25 cellular contexts compared by ENCODE assay signal in genomic region chr18:6868033-6868432, GRCh38.
"Had no signal": no experiment of that assay in that cellular context is flagged by ENCODE, and none has a peak within 500 bp of the region (broad histone marks: within the 10 kb centered on the region; RNA-seq: fewer than 3 reads in every experiment).

No MANE protein-coding gene starts in this region.

- H3K27me3 ChIP-seq: Peyer's patch, SJCRH30 had no signal

- DNase-seq: activated CD4-positive, alpha-beta memory T cell treated with anti-CD3 and anti-CD28 coated beads, Interleukin-2, amount 10 ng/mL, durations not matched to agents 7 days and 5 days; activated CD4-positive, alpha-beta T cell treated with anti-CD3 and anti-CD28 coated beads for 36 hours; activated CD4-positive, alpha-beta T cell treated with anti-CD3 and anti-CD28 coated beads, Interleukin-2, amount 50 U/mL, for 1 hour; activated gamma-delta T cell; activated naive CD4-positive, alpha-beta T cell treated with anti-CD3 and anti-CD28 coated beads for 36 hours; activated T-cell treated with anti-CD3 and anti-CD28 coated beads for 4 hours; activated T-cell treated with anti-CD3 and anti-CD28 coated beads, Interleukin-2, amount 50 U/mL, for 48 hours; amygdala; MM.1S; NCI-H1105; NCI-H1436; NCI-H1694 treated with DMSO at 0.1 percent for 48 hours; NCI-H2029 treated with DMSO at 0.1 percent for 48 hours; NCI-H446; NCI-H526; NK-92 treated with Interleukin-12 subunit alpha and Interleukin-12 subunit beta, amount 100 ng/mL, for 24 hours; Peyer's patch; Right ventricle myocardium superior; SJCRH30; SK-N-SH; T-helper 1 cell had no signal

- H3K4me1 Mint-ChIP-seq: activated CD4-positive, alpha-beta memory T cell treated with anti-CD3 and anti-CD28 coated beads, Interleukin-2, amount 10 ng/mL, durations not matched to agents 7 days and 5 days; activated CD4-positive, alpha-beta T cell treated with anti-CD3 and anti-CD28 coated beads for 36 hours; activated T-helper 17 cell treated with anti-CD3 and anti-CD28 coated beads, Interleukin-2, amount 50 U/mL, for 72 hours had no signal

- H3K36me3 ChIP-seq: Peyer's patch, SJCRH30 had no signal

- H3K9me3 Mint-ChIP-seq: activated CD4-positive, alpha-beta memory T cell treated with anti-CD3 and anti-CD28 coated beads, Interleukin-2, amount 10 ng/mL, durations not matched to agents 7 days and 5 days; activated naive CD4-positive, alpha-beta T cell treated with anti-CD3 and anti-CD28 coated beads for 36 hours; activated T-helper 17 cell treated with anti-CD3 and anti-CD28 coated beads, Interleukin-2, amount 50 U/mL, for 72 hours; brain had no signal

- H3K27me3 Mint-ChIP-seq: activated CD4-positive, alpha-beta memory T cell treated with anti-CD3 and anti-CD28 coated beads, Interleukin-2, amount 10 ng/mL, durations not matched to agents 7 days and 5 days; activated CD4-positive, alpha-beta T cell treated with anti-CD3 and anti-CD28 coated beads for 36 hours; activated naive CD8-positive, alpha-beta T cell; brain had no signal

- H3K36me3 Mint-ChIP-seq: activated naive CD8-positive, alpha-beta T cell had no signal

- H3K27ac Mint-ChIP-seq: activated CD4-positive, alpha-beta memory T cell treated with anti-CD3 and anti-CD28 coated beads, Interleukin-2, amount 10 ng/mL, durations not matched to agents 7 days and 5 days; activated CD4-positive, alpha-beta T cell treated with anti-CD3 and anti-CD28 coated beads for 36 hours; activated naive CD4-positive, alpha-beta T cell treated with anti-CD3 and anti-CD28 coated beads for 36 hours; activated naive CD8-positive, alpha-beta T cell; activated T-helper 17 cell treated with anti-CD3 and anti-CD28 coated beads, Interleukin-2, amount 50 U/mL, for 72 hours had no signal

- H3K4me1 ChIP-seq: Peyer's patch, SJCRH30 had no signal

- H3K4me3 Mint-ChIP-seq: activated CD4-positive, alpha-beta memory T cell treated with anti-CD3 and anti-CD28 coated beads, Interleukin-2, amount 10 ng/mL, durations not matched to agents 7 days and 5 days; activated CD4-positive, alpha-beta T cell treated with anti-CD3 and anti-CD28 coated beads for 36 hours; activated naive CD4-positive, alpha-beta T cell treated with anti-CD3 and anti-CD28 coated beads for 36 hours; activated naive CD8-positive, alpha-beta T cell; activated T-helper 17 cell treated with anti-CD3 and anti-CD28 coated beads, Interleukin-2, amount 50 U/mL, for 72 hours; brain had no signal

- H3K9me3 ChIP-seq: Peyer's patch, SJCRH30, SK-N-SH had no signal

- H3K27ac ChIP-seq: Peyer's patch, RWPE1, SJCRH30 had no signal

- H3K4me3 ChIP-seq: Peyer's patch, SJCRH30 had no signal
